In the genomic region with DNA sequence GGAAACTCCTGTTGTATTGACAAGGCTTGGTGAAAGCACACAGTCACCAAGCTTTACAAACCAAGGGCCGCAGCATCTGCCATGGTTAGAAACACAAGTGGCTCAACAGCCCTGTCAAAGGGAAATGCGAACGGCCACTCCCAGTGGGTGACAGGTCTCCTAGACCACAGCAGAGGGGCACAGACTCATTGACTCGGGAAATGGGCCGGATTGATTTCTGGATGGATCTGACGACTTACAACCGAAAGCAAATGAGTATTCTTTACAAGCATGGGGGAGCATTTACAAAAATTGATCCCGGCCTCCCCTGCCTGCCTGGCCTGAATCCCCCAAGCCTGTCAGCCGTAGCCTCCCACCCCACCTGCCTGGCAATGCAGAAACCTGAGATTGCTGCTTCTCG, we compare ENCODE assay signal across 19 cellular contexts. TPM values are rescaled to one million over a fixed set of nuclear protein-coding genes. Genes with fewer than 3 reads are reported as not detected.
"Had no signal": no experiment of that assay in that cellular context is flagged by ENCODE, and none has a peak within 500 bp of the region (broad histone marks: within the 10 kb centered on the region; RNA-seq: fewer than 3 reads in every experiment).

No MANE protein-coding gene starts in this region.

- H3K4me1 ChIP-seq: colonic mucosa had no signal

- ATAC-seq: naive thymus-derived CD8-positive, alpha-beta T cell had no signal

- H3K27ac ChIP-seq: colonic mucosa, right atrium auricular region, thyroid gland had no signal

- H3K27ac Mint-ChIP-seq: activated B cell treated with CpG ODN at 0.5 μM for 24 hours; activated CD4-positive, alpha-beta memory T cell treated with anti-CD3 and anti-CD28 coated beads for 36 hours; activated naive CD8-positive, alpha-beta T cell treated with anti-CD3 and anti-CD28 coated beads, Interleukin-2, amount 10 ng/mL, durations not matched to agents 7 days and 5 days; naive thymus-derived CD8-positive, alpha-beta T cell had no signal

- H3K27me3 ChIP-seq: colonic mucosa, right atrium auricular region, thyroid gland had no signal

- H3K4me3 ChIP-seq: colonic mucosa, right atrium auricular region, smooth muscle cell, thyroid gland had no signal

- DNase-seq: activated B cell treated with CpG ODN at 0.5 μM for 24 hours; activated CD4-positive, alpha-beta memory T cell treated with anti-CD3 and anti-CD28 coated beads for 36 hours; activated CD4-positive, alpha-beta T cell treated with anti-CD3 and anti-CD28 coated beads for 4 hours; activated naive CD4-positive, alpha-beta T cell; activated naive CD8-positive, alpha-beta T cell treated with anti-CD3 and anti-CD28 coated beads, Interleukin-2, amount 10 ng/mL, durations not matched to agents 7 days and 5 days; central memory CD4-positive, alpha-beta T cell; colonic mucosa; head of caudate nucleus; mesendoderm; occipital lobe; stimulated activated naive CD4-positive, alpha-beta T cell; T-helper 1 cell; T-helper 9 cell; thyroid gland had no signal

- H3K36me3 Mint-ChIP-seq: activated CD4-positive, alpha-beta memory T cell treated with anti-CD3 and anti-CD28 coated beads for 36 hours; activated naive CD8-positive, alpha-beta T cell treated with anti-CD3 and anti-CD28 coated beads, Interleukin-2, amount 10 ng/mL, durations not matched to agents 7 days and 5 days; brain had no signal

- H3K27me3 Mint-ChIP-seq: activated naive CD8-positive, alpha-beta T cell treated with anti-CD3 and anti-CD28 coated beads, Interleukin-2, amount 10 ng/mL, durations not matched to agents 7 days and 5 days; brain; progenitor cell of endocrine pancreas had no signal

- H3K9me3 ChIP-seq: colonic mucosa, thyroid gland had no signal

- H3K4me3 Mint-ChIP-seq: activated B cell treated with CpG ODN at 0.5 μM for 24 hours; activated CD4-positive, alpha-beta memory T cell treated with anti-CD3 and anti-CD28 coated beads for 36 hours; activated naive CD8-positive, alpha-beta T cell treated with anti-CD3 and anti-CD28 coated beads, Interleukin-2, amount 10 ng/mL, durations not matched to agents 7 days and 5 days; brain; naive thymus-derived CD8-positive, alpha-beta T cell had no signal

- H3K36me3 ChIP-seq: colonic mucosa, right atrium auricular region, thyroid gland had no signal

- H3K4me1 Mint-ChIP-seq: activated B cell treated with CpG ODN at 0.5 μM for 24 hours; activated naive CD8-positive, alpha-beta T cell treated with anti-CD3 and anti-CD28 coated beads, Interleukin-2, amount 10 ng/mL, durations not matched to agents 7 days and 5 days; naive thymus-derived CD8-positive, alpha-beta T cell had no signal

RNA-seq across cellular contexts. Expression of gene ADAMTS2, which starts 48.2 kb away (rescaled TPM):
- total RNA-seq: activated B cell treated with CpG ODN at 0.5 μM for 24 hours; activated CD4-positive, alpha-beta memory T cell treated with anti-CD3 and anti-CD28 coated beads for 36 hours; activated naive CD8-positive, alpha-beta T cell treated with anti-CD3 and anti-CD28 coated beads, Interleukin-2, amount 10 ng/mL, durations not matched to agents 7 days and 5 days; naive thymus-derived CD8-positive, alpha-beta T cell had no signal
